Comparison of ENCODE assay signal across 2 cellular contexts in the genomic region with DNA sequence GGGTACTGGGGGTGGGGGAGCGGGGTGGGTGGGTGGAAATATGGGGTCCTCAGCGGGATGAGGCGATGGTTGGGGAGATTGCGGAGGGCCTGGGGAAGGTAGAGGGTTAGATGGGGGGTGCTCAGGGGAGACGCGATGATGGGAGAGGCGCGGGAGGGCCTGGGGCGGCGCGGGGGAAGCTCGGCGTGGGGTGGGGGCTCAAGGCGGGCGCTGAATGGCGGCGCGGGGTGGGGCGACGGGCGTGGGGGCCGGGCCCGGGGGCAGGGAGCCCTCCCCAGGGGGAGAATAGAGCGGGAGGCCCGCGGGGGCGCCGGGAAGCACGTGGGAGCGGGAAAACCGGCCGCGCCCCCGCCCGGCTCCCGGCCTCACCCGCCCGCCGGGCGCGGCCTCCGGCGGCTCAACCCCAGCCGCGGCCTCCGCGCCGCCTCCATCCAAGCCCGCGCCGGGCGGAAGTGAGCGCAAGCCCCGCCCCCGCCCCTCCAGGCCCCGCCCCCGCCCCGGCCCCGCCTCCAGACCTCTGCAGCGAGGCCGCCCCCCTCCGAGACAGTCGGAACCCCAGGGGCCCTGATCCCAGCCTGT.
TF ChIP-seq lines count a peak whose summit lies in the region.

A gene with protein sequence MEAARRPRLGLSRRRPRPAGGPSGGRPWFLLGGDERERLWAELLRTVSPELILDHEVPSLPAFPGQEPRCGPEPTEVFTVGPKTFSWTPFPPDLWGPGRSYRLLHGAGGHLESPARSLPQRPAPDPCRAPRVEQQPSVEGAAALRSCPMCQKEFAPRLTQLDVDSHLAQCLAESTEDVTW (minus strand): TSS at position 454 of the 579 bp plus-strand sequence. CDS start 23 bp downstream, at position 431.

TF ChIP-seq in HEK293T, 16 proteins besides CTCF, POLR2A, EP300 and RAD21 (continued from another document):
- TF ChIP-seq, protein P1, sequence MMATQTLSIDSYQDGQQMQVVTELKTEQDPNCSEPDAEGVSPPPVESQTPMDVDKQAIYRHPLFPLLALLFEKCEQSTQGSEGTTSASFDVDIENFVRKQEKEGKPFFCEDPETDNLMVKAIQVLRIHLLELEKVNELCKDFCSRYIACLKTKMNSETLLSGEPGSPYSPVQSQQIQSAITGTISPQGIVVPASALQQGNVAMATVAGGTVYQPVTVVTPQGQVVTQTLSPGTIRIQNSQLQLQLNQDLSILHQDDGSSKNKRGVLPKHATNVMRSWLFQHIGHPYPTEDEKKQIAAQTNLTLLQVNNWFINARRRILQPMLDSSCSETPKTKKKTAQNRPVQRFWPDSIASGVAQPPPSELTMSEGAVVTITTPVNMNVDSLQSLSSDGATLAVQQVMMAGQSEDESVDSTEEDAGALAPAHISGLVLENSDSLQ (IDR thresholded peaks at IDR 0.05), result no peak
- TF ChIP-seq FOXA1 (IDR thresholded peaks at IDR 0.05), result no peak
- no peak for TF ChIP-seq FOXK2 (IDR thresholded peaks at IDR 0.05)
- no peak for TF ChIP-seq FOXM1 (IDR thresholded peaks at IDR 0.05; ENCODE audit: borderline replicate concordance)
- no peak for TF ChIP-seq ZNF384 (IDR thresholded peaks at IDR 0.05)
- TF ChIP-seq SP1 (IDR thresholded peaks at IDR 0.05), result no peak
- no peak for TF ChIP-seq CTBP1 (IDR thresholded peaks at IDR 0.05; ENCODE audit: borderline replicate concordance)
- TF ChIP-seq BHLHE40 (IDR thresholded peaks at IDR 0.05; ENCODE audit: borderline replicate concordance), result no peak
- no peak for TF ChIP-seq TARDBP (IDR thresholded peaks at IDR 0.05)
- TF ChIP-seq ARNT (IDR thresholded peaks at IDR 0.05), result no peak
- no peak for TF ChIP-seq LEF1 (IDR thresholded peaks at IDR 0.05; ENCODE audit: borderline replicate concordance)
- TF ChIP-seq ELF4 (IDR thresholded peaks at IDR 0.05), result no peak
- no peak for TF ChIP-seq SUZ12 (IDR thresholded peaks at IDR 0.05)
- no peak for TF ChIP-seq L3MBTL2 (conservative IDR thresholded peaks at IDR 0.05)

TF ChIP-seq in endothelial cell of umbilical vein, 7 proteins besides CTCF, POLR2A, EP300 and RAD21:
- TF ChIP-seq, protein P2, sequence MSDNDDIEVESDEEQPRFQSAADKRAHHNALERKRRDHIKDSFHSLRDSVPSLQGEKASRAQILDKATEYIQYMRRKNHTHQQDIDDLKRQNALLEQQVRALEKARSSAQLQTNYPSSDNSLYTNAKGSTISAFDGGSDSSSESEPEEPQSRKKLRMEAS (IDR thresholded peaks at IDR 0.05; ENCODE audit: insufficient read depth, insufficient read length), result no peak
- TF ChIP-seq MYC (IDR thresholded peaks at IDR 0.05; ENCODE audit: low read depth, low read length) (no peak), POLR2AphosphoS5 (IDR thresholded peaks at IDR 0.05; ENCODE audit: insufficient read depth, low read depth, low read length) (peak; percentile 85)
TF ChIP-seq in endothelial cell of umbilical vein: peak in this region for 1.
